ENCODE assay signal across 24 cellular contexts in the genomic region with DNA sequence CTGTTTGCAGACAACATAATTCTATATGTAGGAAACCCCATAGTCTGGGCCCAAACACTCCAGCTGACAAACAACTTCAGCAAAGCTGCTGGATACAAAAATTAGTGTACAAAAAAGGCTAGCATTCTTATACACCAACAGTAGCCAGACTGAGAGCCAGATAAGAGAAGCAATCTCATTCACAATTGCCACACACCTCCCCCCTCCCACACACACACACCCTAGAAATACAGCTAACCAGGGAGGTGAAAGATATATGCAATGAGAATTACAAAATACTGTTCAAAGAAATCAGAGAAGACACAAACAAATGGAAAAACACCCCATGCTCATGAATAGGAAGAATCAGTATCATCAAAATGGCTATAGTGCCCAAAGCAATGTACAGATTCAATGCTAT.
"Had no signal": no experiment of that assay in that cellular context is flagged by ENCODE, and none has a peak within 500 bp of the region (broad histone marks: within the 10 kb centered on the region; RNA-seq: fewer than 3 reads in every experiment).

No MANE protein-coding gene starts in this region.

- H3K4me1 ChIP-seq: colonic mucosa, lower lobe of right lung, parathyroid adenoma had no signal

- H3K4me3 Mint-ChIP-seq: endodermal cell, naive B cell, nephron, type B pancreatic cell had no signal

- H3K36me3 ChIP-seq: colonic mucosa, left ventricle myocardium inferior, lower lobe of right lung, uterus had no signal

- H3K4me3 ChIP-seq: colonic mucosa, hepatocyte, left ventricle myocardium inferior, lower lobe of right lung, psoas muscle, spleen, uterus had no signal

- H3K27me3 ChIP-seq: colonic mucosa, hepatocyte, spleen, uterus had no signal

- H3K4me2 ChIP-seq: hepatocyte had no signal

- H3K27ac Mint-ChIP-seq: endodermal cell, nephron, type B pancreatic cell had no signal

- H3K4me1 Mint-ChIP-seq: nephron had no signal

- H3K9me3 Mint-ChIP-seq: type B pancreatic cell had no signal

- H2AFZ ChIP-seq: hepatocyte, parathyroid adenoma had no signal

- H3K9ac ChIP-seq: parathyroid adenoma had no signal

- H3K27ac ChIP-seq: colonic mucosa, hepatocyte, left ventricle myocardium inferior, lower lobe of right lung, parathyroid adenoma, psoas muscle, spleen, uterus had no signal

- FAIRE-seq: endothelial cell of umbilical vein, kidney had no signal

- ATAC-seq: left cardiac atrium, lower lobe of right lung, psoas muscle, sciatic nerve had no signal

- DNase-seq: colonic mucosa; effector CD4-positive, alpha-beta T cell; endodermal cell; foreskin melanocyte; head of caudate nucleus; kidney; left cardiac atrium; left ventricle myocardium inferior; lower lobe of right lung; mesenchymal stem cell; naive B cell; psoas muscle; spleen; stimulated activated CD4-positive, alpha-beta T cell treated with anti-CD3 and anti-CD28 coated beads, Interleukin-15, amount 100 ng/mL, for 24 hours; stimulated activated CD4-positive, alpha-beta T cell treated with anti-CD3 and anti-CD28 coated beads, Interleukin-2, amount 100 ng/mL, for 24 hours; stimulated activated CD4-positive, alpha-beta T cell treated with anti-CD3 and anti-CD28 coated beads, Interleukin-4, amount 100 ng/mL, for 4 hours; stimulated activated naive CD4-positive, alpha-beta T cell treated with Interleukin-2 at 50 U/mL for 16 hours; uterus had no signal

- H3K27me3 Mint-ChIP-seq: naive B cell, type B pancreatic cell had no signal

- H3K9me3 ChIP-seq: colonic mucosa, left ventricle myocardium inferior, lower lobe of right lung, psoas muscle, uterus had no signal
